26 cellular contexts compared by ENCODE assay signal in the genomic region with DNA sequence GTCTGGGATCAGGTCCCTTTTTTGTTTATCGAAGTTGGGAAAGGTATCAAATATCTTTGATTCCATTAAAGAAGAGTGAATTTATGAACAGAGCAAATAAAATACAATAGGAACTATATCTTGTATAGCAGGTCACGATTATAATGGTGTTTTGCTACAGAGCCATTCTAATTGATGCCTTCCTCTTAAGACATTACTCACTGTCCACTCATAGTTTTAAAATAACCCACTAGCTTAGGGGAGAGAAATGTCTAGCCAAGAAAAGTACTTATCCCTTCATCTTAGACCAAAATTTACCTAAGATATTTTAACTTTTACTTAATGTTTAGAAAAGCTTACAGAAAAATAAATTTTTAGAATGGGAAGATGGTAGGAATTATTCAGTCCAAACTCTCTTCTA.
"Had no signal": no experiment of that assay in that cellular context is flagged by ENCODE, and none has a peak within 500 bp of the region (broad histone marks: within the 10 kb centered on the region; RNA-seq: fewer than 3 reads in every experiment).

No MANE protein-coding gene starts in this region.

- H3K4me3 ChIP-seq: breast epithelium, gastrocnemius medialis, neural progenitor cell, psoas muscle, right atrium auricular region, spleen, tibial nerve had no signal

- ATAC-seq: activated T-cell treated with anti-CD3 and anti-CD28 coated beads, Interleukin-2, amount 50 U/mL, for 72 hours; gastrocnemius medialis; left colon; naive thymus-derived CD8-positive, alpha-beta T cell; psoas muscle; T-helper 17 cell had no signal

- H3K36me3 ChIP-seq: breast epithelium, gastrocnemius medialis, neural progenitor cell, right atrium auricular region, spleen, tibial nerve had no signal

- H3K9ac ChIP-seq: neural progenitor cell, parathyroid adenoma had no signal

- H3K4me1 ChIP-seq: breast epithelium, gastrocnemius medialis, neural progenitor cell, parathyroid adenoma, psoas muscle, right atrium auricular region, spleen, tibial nerve had no signal

- DNase-seq: activated B cell treated with CpG ODN at 0.5 μM for 24 hours; activated effector memory CD4-positive, alpha-beta T cell treated with Interleukin-2 at 50 U/mL for 16 hours; activated naive CD4-positive, alpha-beta T cell treated with Interleukin-2 at 50 U/mL for 16 hours; activated naive CD8-positive, alpha-beta T cell treated with anti-CD3 and anti-CD28 coated beads for 36 hours; activated T-cell treated with anti-CD3 and anti-CD28 coated beads for 4 hours; activated T-cell treated with anti-CD3 and anti-CD28 coated beads, Interleukin-2, amount 50 U/mL, for 72 hours; amniotic stem cell; dermis blood vessel endothelial cell; effector CD4-positive, alpha-beta T cell; gastrocnemius medialis; glutamatergic neuron; islet precursor cell; left colon; mammary epithelial cell; naive thymus-derived CD8-positive, alpha-beta T cell; occipital lobe; psoas muscle; spleen; stimulated activated naive CD4-positive, alpha-beta T cell; T-helper 17 cell; T1000 had no signal

- H3K27me3 ChIP-seq: breast epithelium, gastrocnemius medialis, neural progenitor cell, right atrium auricular region, spleen, tibial nerve had no signal

- H3K9me3 ChIP-seq: breast epithelium, gastrocnemius medialis, psoas muscle, right atrium auricular region, tibial nerve had no signal
